Comparison of ENCODE assay signal across 8 cellular contexts in the genomic region with DNA sequence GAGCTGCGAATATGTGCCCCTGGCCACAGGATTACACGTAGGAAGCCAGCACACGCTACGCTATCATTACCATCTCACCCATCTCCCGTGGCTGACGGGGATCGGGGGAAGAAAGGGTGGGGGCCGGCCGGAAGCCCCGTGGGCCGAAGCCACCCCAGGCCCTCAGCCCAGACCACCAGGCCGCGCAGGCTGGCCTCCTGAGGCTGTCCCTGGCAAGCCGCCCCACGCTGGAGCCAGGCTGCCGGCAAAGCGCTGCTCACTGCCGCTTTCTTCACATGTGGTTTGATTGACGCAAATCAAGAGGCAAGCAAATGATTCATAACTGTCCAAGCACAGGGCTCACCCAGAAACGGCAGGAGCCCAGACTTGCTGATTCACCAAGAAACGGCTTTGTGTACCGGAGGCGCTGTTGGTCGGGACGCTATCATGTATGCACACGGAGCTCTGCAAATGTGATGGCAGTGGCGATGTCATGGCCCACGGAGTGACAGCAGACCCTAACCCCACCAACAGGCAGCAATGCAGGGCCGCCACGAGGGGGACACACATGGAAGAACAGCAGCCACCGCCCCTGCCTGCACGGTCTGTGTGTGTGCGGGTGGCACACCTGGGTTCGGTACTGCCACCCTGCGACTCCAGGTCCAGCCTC.
DNase-seq lines count a peak whose midpoint lies in the region; ATAC-seq and TF ChIP-seq lines count a peak whose summit lies in the region.

No MANE protein-coding gene starts in this region.

- H3K79me2 ChIP-seq in GM23338 (replicated peaks; ENCODE audit: insufficient read depth): peaks cover 83% of the 10 kb centered on the region

- no peaks in the 10 kb centered on the region for H3K27me3 ChIP-seq in GM23338 (ENCODE audit: insufficient read depth)
- no peaks in the 10 kb centered on the region for H3K27me3 ChIP-seq in prostate gland (replicated peaks; ENCODE audit: insufficient read depth)

- H3K4me1 Mint-ChIP-seq in GM23338 (peaks cover 49% of the 10 kb centered on the region), type B pancreatic cell (ENCODE audit: unreplicated experiment) (peaks cover 55% of the 10 kb centered on the region)

- TF ChIP-seq POLR2A in prostate gland (IDR thresholded peaks at IDR 0.05): peak; percentile 7

- H3K4me3 Mint-ChIP-seq in GM23338 (no peak overlapping the region), type B pancreatic cell (peak overlapping the region; percentile 18)

- H3K4me1 ChIP-seq in GM23338 (ENCODE audit: insufficient read depth) (peaks cover 16% of the 10 kb centered on the region), prostate gland (replicated peaks) (no peaks in the 10 kb centered on the region)

- H3K9me3 Mint-ChIP-seq in GM23338 (peaks cover 2% of the 10 kb centered on the region; the same call in 1 of the 3 replicates), type B pancreatic cell (no peaks in the 10 kb centered on the region)

- intact Hi-C loops in prostate gland (cut with DNase I): no loop called here

- H2AFZ ChIP-seq in GM23338: no peak overlapping the region

- no peaks in the 10 kb centered on the region for H3K9me2 ChIP-seq in GM23338 (ENCODE audit: insufficient read depth)

- H3K27me3 Mint-ChIP-seq in GM23338 (ENCODE audit: insufficient read depth, low read depth, poor library complexity) (peaks cover 14% of the 10 kb centered on the region), type B pancreatic cell (no peaks in the 10 kb centered on the region)

- no peak overlapping the region for H3K4me3 ChIP-seq in GM23338
- no peak overlapping the region for H3K4me3 ChIP-seq in prostate gland

- peak overlapping the region; percentile 77; the same call in 1 of the 2 replicates for H3K27ac Mint-ChIP-seq in GM23338
- H3K27ac Mint-ChIP-seq in type B pancreatic cell: peak overlapping the region; percentile 54

- no peaks in the 10 kb centered on the region for H3K36me3 ChIP-seq in GM23338 (ENCODE audit: insufficient read depth)
- H3K36me3 ChIP-seq in prostate gland: no peaks in the 10 kb centered on the region

- no peak overlapping the region for H3K4me2 ChIP-seq in GM23338

- H3K36me3 Mint-ChIP-seq in GM23338 (ENCODE audit: low read depth): no peaks in the 10 kb centered on the region
- no peaks in the 10 kb centered on the region for H3K36me3 Mint-ChIP-seq in type B pancreatic cell

- DNase-seq in AG08395 (ENCODE audit: low spot score) (peak; percentile 84), GM23338 (ENCODE audit: low spot score) (no peak), RKO (ENCODE audit: low spot score) (peak; percentile 96), foreskin melanocyte (peak; percentile 94), prostate gland (ENCODE audit: low spot score) (peak; percentile 47), type B pancreatic cell (ENCODE audit: extremely low spot score, unreplicated experiment) (peak; percentile 66)
- DNase-seq in activated gamma-delta T cell treated with anti-CD3 and anti-CD28 coated beads, Interleukin-2, amount 50 U/mL, for 16 hours (ENCODE audit: low read depth): peak; percentile 71

- H3F3A ChIP-seq in GM23338 (replicated peaks; ENCODE audit: low read depth): no peaks in the 10 kb centered on the region

- no peaks in the 10 kb centered on the region for H3K9me3 ChIP-seq in prostate gland

- H4K20me1 ChIP-seq in GM23338 (replicated peaks; ENCODE audit: insufficient read depth): peaks cover 14% of the 10 kb centered on the region

- ATAC-seq in GM23338 (no peak), HG03097 (IDR thresholded peaks at IDR 0.05; ENCODE audit: low FRiP score, unreplicated experiment) (no peak)

- WGBS in prostate gland: 37% methylated on average over 35 of the region's 35 CpGs

- TF ChIP-seq CTCF in GM23338 (conservative IDR thresholded peaks at IDR 0.05; ENCODE audit: low read depth in 2 of 2) (no peak), prostate gland (IDR thresholded peaks at IDR 0.05) (no peak), type B pancreatic cell (conservative IDR thresholded peaks at IDR 0.05) (no peak)

- H3K27ac ChIP-seq in GM23338 (ENCODE audit: low read depth) (no peak overlapping the region), prostate gland (peak overlapping the region; percentile 43 to 50)

TF ChIP-seq in GM23338, 12 proteins besides CTCF, POLR2A, EP300 and RAD21 (continues in another document):
- no peak for TF ChIP-seq ZNF331 (CRISPR knock-in tag; IDR thresholded peaks at IDR 0.05; ENCODE audit: low read depth)
- no peak for TF ChIP-seq NANOG (IDR thresholded peaks at IDR 0.05; ENCODE audit: borderline replicate concordance)
- no peak for TF ChIP-seq EZH2 (IDR thresholded peaks at IDR 0.05; ENCODE audit: low read depth, unreplicated experiment)
- no peak for TF ChIP-seq POLR2AphosphoS5 (IDR thresholded peaks at IDR 0.05; ENCODE audit: low read depth)
- TF ChIP-seq, protein P1, sequence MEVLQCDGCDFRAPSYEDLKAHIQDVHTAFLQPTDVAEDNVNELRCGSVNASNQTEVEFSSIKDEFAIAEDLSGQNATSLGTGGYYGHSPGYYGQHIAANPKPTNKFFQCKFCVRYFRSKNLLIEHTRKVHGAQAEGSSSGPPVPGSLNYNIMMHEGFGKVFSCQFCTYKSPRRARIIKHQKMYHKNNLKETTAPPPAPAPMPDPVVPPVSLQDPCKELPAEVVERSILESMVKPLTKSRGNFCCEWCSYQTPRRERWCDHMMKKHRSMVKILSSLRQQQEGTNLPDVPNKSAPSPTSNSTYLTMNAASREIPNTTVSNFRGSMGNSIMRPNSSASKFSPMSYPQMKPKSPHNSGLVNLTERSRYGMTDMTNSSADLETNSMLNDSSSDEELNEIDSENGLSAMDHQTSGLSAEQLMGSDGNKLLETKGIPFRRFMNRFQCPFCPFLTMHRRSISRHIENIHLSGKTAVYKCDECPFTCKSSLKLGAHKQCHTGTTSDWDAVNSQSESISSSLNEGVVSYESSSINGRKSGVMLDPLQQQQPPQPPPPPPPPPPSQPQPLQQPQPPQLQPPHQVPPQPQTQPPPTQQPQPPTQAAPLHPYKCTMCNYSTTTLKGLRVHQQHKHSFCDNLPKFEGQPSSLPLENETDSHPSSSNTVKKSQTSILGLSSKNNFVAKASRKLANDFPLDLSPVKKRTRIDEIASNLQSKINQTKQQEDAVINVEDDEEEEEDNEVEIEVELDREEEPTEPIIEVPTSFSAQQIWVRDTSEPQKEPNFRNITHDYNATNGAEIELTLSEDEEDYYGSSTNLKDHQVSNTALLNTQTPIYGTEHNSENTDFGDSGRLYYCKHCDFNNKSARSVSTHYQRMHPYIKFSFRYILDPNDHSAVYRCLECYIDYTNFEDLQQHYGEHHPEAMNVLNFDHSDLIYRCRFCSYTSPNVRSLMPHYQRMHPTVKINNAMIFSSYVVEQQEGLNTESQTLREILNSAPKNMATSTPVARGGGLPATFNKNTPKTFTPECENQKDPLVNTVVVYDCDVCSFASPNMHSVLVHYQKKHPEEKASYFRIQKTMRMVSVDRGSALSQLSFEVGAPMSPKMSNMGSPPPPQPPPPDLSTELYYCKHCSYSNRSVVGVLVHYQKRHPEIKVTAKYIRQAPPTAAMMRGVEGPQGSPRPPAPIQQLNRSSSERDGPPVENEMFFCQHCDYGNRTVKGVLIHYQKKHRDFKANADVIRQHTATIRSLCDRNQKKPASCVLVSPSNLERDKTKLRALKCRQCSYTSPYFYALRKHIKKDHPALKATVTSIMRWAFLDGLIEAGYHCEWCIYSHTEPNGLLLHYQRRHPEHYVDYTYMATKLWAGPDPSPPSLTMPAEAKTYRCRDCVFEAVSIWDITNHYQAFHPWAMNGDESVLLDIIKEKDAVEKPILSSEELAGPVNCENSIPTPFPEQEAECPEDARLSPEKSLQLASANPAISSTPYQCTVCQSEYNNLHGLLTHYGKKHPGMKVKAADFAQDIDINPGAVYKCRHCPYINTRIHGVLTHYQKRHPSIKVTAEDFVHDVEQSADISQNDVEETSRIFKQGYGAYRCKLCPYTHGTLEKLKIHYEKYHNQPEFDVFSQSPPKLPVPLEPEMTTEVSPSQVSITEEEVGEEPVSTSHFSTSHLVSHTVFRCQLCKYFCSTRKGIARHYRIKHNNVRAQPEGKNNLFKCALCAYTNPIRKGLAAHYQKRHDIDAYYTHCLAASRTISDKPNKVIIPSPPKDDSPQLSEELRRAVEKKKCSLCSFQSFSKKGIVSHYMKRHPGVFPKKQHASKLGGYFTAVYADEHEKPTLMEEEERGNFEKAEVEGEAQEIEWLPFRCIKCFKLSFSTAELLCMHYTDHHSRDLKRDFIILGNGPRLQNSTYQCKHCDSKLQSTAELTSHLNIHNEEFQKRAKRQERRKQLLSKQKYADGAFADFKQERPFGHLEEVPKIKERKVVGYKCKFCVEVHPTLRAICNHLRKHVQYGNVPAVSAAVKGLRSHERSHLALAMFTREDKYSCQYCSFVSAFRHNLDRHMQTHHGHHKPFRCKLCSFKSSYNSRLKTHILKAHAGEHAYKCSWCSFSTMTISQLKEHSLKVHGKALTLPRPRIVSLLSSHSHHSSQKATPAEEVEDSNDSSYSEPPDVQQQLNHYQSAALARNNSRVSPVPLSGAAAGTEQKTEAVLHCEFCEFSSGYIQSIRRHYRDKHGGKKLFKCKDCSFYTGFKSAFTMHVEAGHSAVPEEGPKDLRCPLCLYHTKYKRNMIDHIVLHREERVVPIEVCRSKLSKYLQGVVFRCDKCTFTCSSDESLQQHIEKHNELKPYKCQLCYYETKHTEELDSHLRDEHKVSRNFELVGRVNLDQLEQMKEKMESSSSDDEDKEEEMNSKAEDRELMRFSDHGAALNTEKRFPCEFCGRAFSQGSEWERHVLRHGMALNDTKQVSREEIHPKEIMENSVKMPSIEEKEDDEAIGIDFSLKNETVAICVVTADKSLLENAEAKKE (CRISPR knock-in tag; IDR thresholded peaks at IDR 0.05): no peak
- TF ChIP-seq, protein P2, sequence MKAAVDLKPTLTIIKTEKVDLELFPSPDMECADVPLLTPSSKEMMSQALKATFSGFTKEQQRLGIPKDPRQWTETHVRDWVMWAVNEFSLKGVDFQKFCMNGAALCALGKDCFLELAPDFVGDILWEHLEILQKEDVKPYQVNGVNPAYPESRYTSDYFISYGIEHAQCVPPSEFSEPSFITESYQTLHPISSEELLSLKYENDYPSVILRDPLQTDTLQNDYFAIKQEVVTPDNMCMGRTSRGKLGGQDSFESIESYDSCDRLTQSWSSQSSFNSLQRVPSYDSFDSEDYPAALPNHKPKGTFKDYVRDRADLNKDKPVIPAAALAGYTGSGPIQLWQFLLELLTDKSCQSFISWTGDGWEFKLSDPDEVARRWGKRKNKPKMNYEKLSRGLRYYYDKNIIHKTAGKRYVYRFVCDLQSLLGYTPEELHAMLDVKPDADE (IDR thresholded peaks at IDR 0.05): no peak
- TF ChIP-seq ZNF114 (CRISPR knock-in tag; IDR thresholded peaks at IDR 0.05): no peak
- no peak for TF ChIP-seq EZH2phosphoT487 (IDR thresholded peaks at IDR 0.05; ENCODE audit: unreplicated experiment)
